ENCODE assay signal across 14 cellular contexts in genomic region chr9:135087899-135088347, GRCh38. TPM values are rescaled to one million over a fixed set of nuclear protein-coding genes. Genes with fewer than 3 reads are reported as not detected.
DNase-seq lines count a peak whose midpoint lies in the region; ATAC-seq, FAIRE-seq and TF ChIP-seq lines count a peak whose summit lies in the region.
"Had no signal": no experiment of that assay in that cellular context is flagged by ENCODE, and none has a peak within 500 bp of the region (broad histone marks: within the 10 kb centered on the region; RNA-seq: fewer than 3 reads in every experiment).

No MANE protein-coding gene starts in this region.

- peaks cover 86% of the 10 kb centered on the region for H3K27me3 Mint-ChIP-seq in nephron progenitor cell (ENCODE audit: low read depth, poor library complexity)

- H3K56ac ChIP-seq in H1 (replicated peaks; ENCODE audit: insufficient read length, low read depth, low read length), result no peak overlapping the region

- H3K4ac ChIP-seq in H1 (replicated peaks; ENCODE audit: insufficient read length, low read depth, low read length), result no peak overlapping the region

- no peaks in the 10 kb centered on the region for H3K9me3 Mint-ChIP-seq in nephron progenitor cell
- H3K9me3 Mint-ChIP-seq: stimulated activated effector memory CD8-positive, alpha-beta T cell treated with anti-CD3 and anti-CD28 coated beads, Interleukin-12 subunit alpha, Interleukin-12 subunit beta, amount 100 ng/mL, for 72 hours had no signal

- H3K14ac ChIP-seq in H1 (ENCODE audit: insufficient read length), result no peak overlapping the region

- no peak overlapping the region for H3K23ac ChIP-seq in H1 (ENCODE audit: insufficient read length)

- peak overlapping the region; percentile 51 to 67 (median 56) for H3K4me3 ChIP-seq in H1 (ENCODE audit: extremely low read depth in 1 of 4, insufficient read depth in 2 of 4, low read depth in 3 of 4, low read length in 4 of 4)
- peak overlapping the region; percentile 31 to 58 (median 40) for H3K4me3 ChIP-seq in tibial nerve

- H3K27ac Mint-ChIP-seq in nephron progenitor cell, result no peak overlapping the region
- H3K27ac Mint-ChIP-seq: HFFc6; stimulated activated effector memory CD8-positive, alpha-beta T cell treated with anti-CD3 and anti-CD28 coated beads, Interleukin-12 subunit alpha, Interleukin-12 subunit beta, amount 100 ng/mL, for 72 hours had no signal

- peak; percentile 15 for DNase-seq in NCI-H2171 treated with DMSO at 0.1 percent for 48 hours (lab: John Stamatoyannopoulos, UW)
- DNase-seq in NCI-H2171 (lab: John Stamatoyannopoulos, UW), result no peak
- DNase-seq in H1 (ENCODE audit: low read depth in 1 of 2, low spot score in 2 of 2), result peak in 1 of 2 experiments; percentile 64
- DNase-seq in nephron progenitor cell, result peak; percentile 47
- DNase-seq in tibial nerve (ENCODE audit: low spot score in 2 of 2), result no peak
- DNase-seq: activated CD8-positive, alpha-beta memory T cell treated with anti-CD3 and anti-CD28 coated beads, Interleukin-2, amount 50 U/mL, for 4 hours; Kasumi-1 had no signal

- 4% methylated on average over 11 of the region's 57 CpGs; no CpG with 5 or more reads in 1 of the 2 experiments for WGBS in H1 (ENCODE audit: extremely low coverage in 1 of 2, insufficient coverage in 1 of 2, insufficient read length in 1 of 2, insufficient replicate concordance in 2 of 2, low coverage in 1 of 2, low lambda C conversion rate in 2 of 2, missing lambda C conversion rate in 1 of 2), 2 experiments
- WGBS in tibial nerve, 2 donors, result 0 to 3% methylated on average over 17 to 48 of the region's 57 CpGs

- H3K18ac ChIP-seq in H1 (ENCODE audit: extremely low read depth, low read length), result no peak overlapping the region

- peaks cover 8% of the 10 kb centered on the region for H3K4me1 Mint-ChIP-seq in nephron progenitor cell
- H3K4me1 Mint-ChIP-seq: stimulated activated effector memory CD8-positive, alpha-beta T cell treated with anti-CD3 and anti-CD28 coated beads, Interleukin-12 subunit alpha, Interleukin-12 subunit beta, amount 100 ng/mL, for 72 hours had no signal

- no peaks in the 10 kb centered on the region for H3K9me3 ChIP-seq in H1 (ENCODE audit: insufficient read depth in 2 of 2, low read depth in 1 of 2, low read length in 1 of 2)
- no peaks in the 10 kb centered on the region for H3K9me3 ChIP-seq in tibial nerve

- ATAC-seq in HG03565 (IDR thresholded peaks at IDR 0.05; ENCODE audit: unreplicated experiment) (no peak), GM19035 (IDR thresholded peaks at IDR 0.05; ENCODE audit: unreplicated experiment) (no peak), GM18873 (IDR thresholded peaks at IDR 0.05; ENCODE audit: low FRiP score, unreplicated experiment) (no peak)
- ATAC-seq: stimulated activated effector memory CD8-positive, alpha-beta T cell treated with anti-CD3 and anti-CD28 coated beads, Interleukin-12 subunit alpha, Interleukin-12 subunit beta, amount 100 ng/mL, for 72 hours had no signal

- no peak for TF ChIP-seq RAD21 in H1 (IDR thresholded peaks at IDR 0.05 in 1 of 2, conservative IDR thresholded peaks at IDR 0.05 in 1 of 2; ENCODE audit: low read depth in 2 of 2, low read length in 2 of 2)

- no peak overlapping the region for H2BK15ac ChIP-seq in H1 (ENCODE audit: low read length)

- H3K27me3 ChIP-seq in H1 (replicated peaks in 1 of 4; ENCODE audit: control insufficient read depth in 3 of 4, extremely low read depth in 1 of 4, insufficient read depth in 3 of 4, low read length in 3 of 4), result peaks cover 0 to 17% (median 12%) of the 10 kb centered on the region in 4 experiments; a peak in 5 of 7 replicates
- peaks cover 0 to 24% of the 10 kb centered on the region in 2 donors for H3K27me3 ChIP-seq in tibial nerve

- peaks cover 5% of the 10 kb centered on the region for H3K79me1 ChIP-seq in H1 (ENCODE audit: low read depth, low read length)

- peaks cover 3 to 9% of the 10 kb centered on the region in 2 experiments; a peak in 3 of 4 replicates for H3K79me2 ChIP-seq in H1 (ENCODE audit: control insufficient read depth in 1 of 2, insufficient read depth in 2 of 2, low read length in 2 of 2)

- peaks cover 0 to 11% (median 10%) of the 10 kb centered on the region in 4 experiments; a peak in 3 of 8 replicates for H3K36me3 ChIP-seq in H1 (ENCODE audit: control insufficient read depth in 2 of 4, insufficient read depth in 4 of 4, low read length in 3 of 4)
- H3K36me3 ChIP-seq in tibial nerve, result peaks cover 0 to 11% (median 0%) of the 10 kb centered on the region in 3 donors

- POLR2A ChIA-PET in H1 (lab: Charles Lee; ENCODE audit: partially characterized antibody), result interaction anchor here (1.7 kb wide), 1 partner anchor 326 kb away, joined by 4 read pairs; no protein-coding TSS in a partner anchor

- TF ChIP-seq EP300 in H1 (IDR thresholded peaks at IDR 0.05; ENCODE audit: borderline replicate concordance in 1 of 2, low read depth in 2 of 2, low read length in 2 of 2) (no peak), tibial nerve (IDR thresholded peaks at IDR 0.05) (no peak)

- TF ChIP-seq POLR2A in H1 (IDR thresholded peaks at IDR 0.05; ENCODE audit: control extremely low read depth in 1 of 2, low read depth in 2 of 2, low read length in 2 of 2), result no peak
- no peak for TF ChIP-seq POLR2A in tibial nerve (IDR thresholded peaks at IDR 0.05)

- H3K36me3 Mint-ChIP-seq in nephron progenitor cell (ENCODE audit: low read depth), result no peaks in the 10 kb centered on the region
- H3K36me3 Mint-ChIP-seq: stimulated activated effector memory CD8-positive, alpha-beta T cell treated with anti-CD3 and anti-CD28 coated beads, Interleukin-12 subunit alpha, Interleukin-12 subunit beta, amount 100 ng/mL, for 72 hours had no signal

- H3K4me2 ChIP-seq in H1 (ENCODE audit: insufficient read depth in 1 of 2, low read depth in 2 of 2, low read length in 2 of 2), result peak overlapping the region; percentile 66 to 86

- no peak overlapping the region for H3K27ac ChIP-seq in H1 (ENCODE audit: low read depth, low read length)
- peak overlapping the region in 1 of 4 donors; percentile 26 for H3K27ac ChIP-seq in tibial nerve

- H3K9ac ChIP-seq in H1 (replicated peaks in 1 of 4; ENCODE audit: extremely low read depth in 1 of 4, low read depth in 3 of 4, low read length in 3 of 4), result peak overlapping the region in 1 of 4 experiments; percentile 57; a peak in 2 of 7 replicates

- H4K5ac ChIP-seq in H1 (ENCODE audit: insufficient read length, low read depth, low read length), result no peak overlapping the region

- H2AFZ ChIP-seq in H1 (ENCODE audit: low read length), result no peak overlapping the region

- H4K8ac ChIP-seq in H1 (ENCODE audit: extremely low read depth, insufficient read depth, low read length), result no peak overlapping the region

- TF ChIP-seq CTCF in H1 (IDR thresholded peaks at IDR 0.05; ENCODE audit: control extremely low read depth in 1 of 3, insufficient read depth in 1 of 3, low read depth in 1 of 3, low read length in 3 of 3), result no peak
- no peak for TF ChIP-seq CTCF in nephron progenitor cell (IDR thresholded peaks at IDR 0.05)
- TF ChIP-seq CTCF in tibial nerve (IDR thresholded peaks at IDR 0.05), result no peak

- CTCF ChIA-PET in H1 (lab: Charles Lee; ENCODE audit: partially characterized antibody), result interaction anchor here (0.7 to 12.6 kb wide), 15 partner anchors 9 to 633 kb away, joined by 3 to 137 read pairs (median 4); no protein-coding TSS in a partner anchor

- no peak overlapping the region for H2BK120ac ChIP-seq in H1 (replicated peaks; ENCODE audit: low read depth, low read length)

- H3K23me2 ChIP-seq in H1 (ENCODE audit: low read depth, low read length), result peaks cover 25% of the 10 kb centered on the region

- no peak overlapping the region for H2BK20ac ChIP-seq in H1 (ENCODE audit: low read length)

- H4K20me1 ChIP-seq in H1 (replicated peaks in 1 of 2; ENCODE audit: control insufficient read depth in 1 of 2, insufficient read depth in 2 of 2, low read length in 2 of 2), result peaks cover 18 to 27% of the 10 kb centered on the region in 2 experiments

- H2AK5ac ChIP-seq in H1 (ENCODE audit: low read depth, low read length), result no peak overlapping the region

- no peak for FAIRE-seq in H1 (lab: Jason Lieb, UNC)
- FAIRE-seq: D721Med had no signal

- H2BK5ac ChIP-seq in H1 (ENCODE audit: low read depth, low read length), result no peak overlapping the region

- H3K4me1 ChIP-seq in H1 (replicated peaks in 1 of 4; ENCODE audit: control insufficient read depth in 3 of 4, insufficient read depth in 4 of 4, low read length in 3 of 4) (peaks cover 0 to 23% (median 6%) of the 10 kb centered on the region in 4 experiments; a peak in 5 of 7 replicates), tibial nerve (peaks cover 0 to 52% (median 14%) of the 10 kb centered on the region in 4 donors)

- H4K91ac ChIP-seq in H1 (replicated peaks; ENCODE audit: insufficient read length, low read length), result no peak overlapping the region

- H2BK12ac ChIP-seq in H1 (ENCODE audit: low read depth, low read length), result no peak overlapping the region; the same call in 1 of the 2 replicates

- no peak overlapping the region for H3K4me3 Mint-ChIP-seq in nephron progenitor cell
- H3K4me3 Mint-ChIP-seq: HFFc6; stimulated activated effector memory CD8-positive, alpha-beta T cell treated with anti-CD3 and anti-CD28 coated beads, Interleukin-12 subunit alpha, Interleukin-12 subunit beta, amount 100 ng/mL, for 72 hours had no signal

TF ChIP-seq in H1, 55 proteins besides CTCF, POLR2A, EP300 and RAD21:
- TF ChIP-seq RNF2 (IDR thresholded peaks at IDR 0.05; ENCODE audit: borderline replicate concordance, low read depth, low read length, missing control alignments, poor library complexity, severe bottlenecking) (no peak), POLR2AphosphoS5 (IDR thresholded peaks at IDR 0.05; ENCODE audit: low read depth, low read length) (no peak), E2F6 (IDR thresholded peaks at IDR 0.05) (no peak; the same call in 1 of the 2 replicates), TEAD4 (IDR thresholded peaks at IDR 0.05; ENCODE audit: low read depth, low read length) (no peak), SAP30 (IDR thresholded peaks at IDR 0.05; ENCODE audit: insufficient read depth, insufficient replicate concordance, low read length) (no peak)
TF ChIP-seq in H1: peak in this region for 0.

RNA-seq across cellular contexts. Expression of gene OLFM1, which starts 0.5 kb away (rescaled TPM):
- total RNA-seq in H1 (2021; fragmentation: NEBNext Ultra II Directional; extraction: Animal tissue kit (Norgen Biotek cat#: 25700)), result 47.9 and 53.4 TPM in 2 replicates
- polyA plus RNA-seq in H1 (2011; rRNA removed), result 49.7 and 53.0 TPM in 2 replicates
- polyA plus RNA-seq in H1 (2011; cell fraction: cytosol; rRNA removed), result 37.8 TPM
- polyA plus RNA-seq in H1 (2011; cell fraction: nucleus; rRNA removed), result 42.9 TPM
- polyA plus RNA-seq in H1 (2012, experiment 1 of 2), result 67.7 to 74.9 TPM (median 71.8 TPM) in 4 replicates
- 33.0 TPM for polyA plus RNA-seq in H1 (2012, experiment 2 of 2)
- 44.2 TPM for polyA plus RNA-seq in H1 (2013, experiment 1 of 2)
- polyA plus RNA-seq in H1 (2013, experiment 2 of 2), result 49.5 TPM
- 23.8 and 30.3 TPM in 2 replicates for polyA minus RNA-seq in H1 (2011; rRNA and poly(A)+ RNA removed)
- polyA minus RNA-seq in H1 (2011; cell fraction: cytosol; rRNA and poly(A)+ RNA removed), result 18.1 TPM
- 17.3 TPM for polyA minus RNA-seq in H1 (2011; cell fraction: nucleus; rRNA and poly(A)+ RNA removed)
- 10 to 100 TPM; 30.3 to 63.8 (median 38.3) TPM for total RNA-seq in tibial nerve
- total RNA-seq: myocyte had no signal

Comparison
In these comparisons a context has a peak if more than half of its experiments do, and no peak if none do; other contexts are left out.
1. DNase-seq: peak in NCI-H2171 treated with DMSO at 0.1 percent for 48 hours (single experiment) and nephron progenitor cell (single experiment); none in NCI-H2171 (single experiment) and tibial nerve (0 of 2).